In the genomic region with DNA sequence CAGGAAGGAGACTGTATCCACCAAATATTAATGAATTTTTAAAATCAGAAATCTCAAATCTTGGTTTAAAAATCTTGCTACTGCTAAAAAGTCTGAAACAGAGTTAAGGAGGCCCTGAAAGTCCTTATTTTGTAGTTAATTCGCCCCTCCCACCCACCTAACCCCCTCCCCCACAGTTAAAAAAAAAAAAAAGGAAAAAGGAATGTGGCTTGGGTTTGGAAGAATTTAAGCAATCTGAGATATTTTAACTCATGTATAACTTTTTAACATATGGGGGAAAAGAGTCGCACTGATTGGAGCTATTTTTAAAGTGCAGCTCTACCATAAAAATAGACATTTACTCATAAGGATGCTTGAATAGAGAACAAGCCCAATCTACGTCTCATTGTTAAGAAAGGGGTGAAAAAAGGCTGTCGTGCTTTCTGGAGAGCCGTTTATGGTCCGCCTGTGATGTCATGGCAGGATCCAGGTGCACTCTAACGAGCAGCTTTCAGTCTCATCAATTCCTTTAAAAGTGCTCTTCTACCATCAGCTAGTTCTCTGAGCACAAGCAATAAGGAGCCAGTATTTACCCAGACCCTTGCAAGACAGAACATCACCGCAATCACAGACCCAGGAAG, we compare ENCODE assay signal across 23 cellular contexts.
DNase-seq lines count a peak whose midpoint lies in the region; ATAC-seq and TF ChIP-seq lines count a peak whose summit lies in the region.
"Had no signal": no experiment of that assay in that cellular context is flagged by ENCODE, and none has a peak within 500 bp of the region (broad histone marks: within the 10 kb centered on the region; RNA-seq: fewer than 3 reads in every experiment).

No MANE protein-coding gene starts in this region.

- H3K9me3 ChIP-seq in skeletal muscle satellite cell (replicated peaks; ENCODE audit: low read length) (no peaks in the 10 kb centered on the region), uterus (no peaks in the 10 kb centered on the region)
- H3K9me3 ChIP-seq: adrenal gland, BE2C, Caco-2, SK-N-SH, upper lobe of left lung had no signal

- peak overlapping the region; percentile 46 for H3K4me2 ChIP-seq in skeletal muscle satellite cell (ENCODE audit: low read length)
- H3K4me2 ChIP-seq: SK-N-SH had no signal

- CTCF ChIA-PET in activated CD4-positive, alpha-beta T cell treated with anti-CD3 and anti-CD28 coated beads for 36 hours (lab: Charles Lee), result no interaction called here

- no peak for TF ChIP-seq POLR2A in uterus (IDR thresholded peaks at IDR 0.05)

- H3K27me3 Mint-ChIP-seq in activated CD4-positive, alpha-beta T cell treated with anti-CD3 and anti-CD28 coated beads for 36 hours, result no peaks in the 10 kb centered on the region
- H3K27me3 Mint-ChIP-seq: naive B cell had no signal

- H3K27me3 ChIP-seq in skeletal muscle satellite cell (ENCODE audit: control insufficient read depth, insufficient read depth, low read length) (no peaks in the 10 kb centered on the region), uterus (no peaks in the 10 kb centered on the region)
- H3K27me3 ChIP-seq: adrenal gland, BE2C, upper lobe of left lung had no signal

- peak overlapping the region; percentile 41 for H3K4me3 ChIP-seq in skeletal muscle satellite cell (ENCODE audit: low read length)
- no peak overlapping the region for H3K4me3 ChIP-seq in uterus
- H3K4me3 ChIP-seq: adrenal gland, upper lobe of left lung had no signal

- DNase-seq in NCI-H1436 (lab: John Stamatoyannopoulos, UW), result peak; percentile 25
- DNase-seq in NCI-H1436 treated with DMSO at 0.1 percent for 48 hours (lab: John Stamatoyannopoulos, UW), result no peak
- peak; percentile 20 for DNase-seq in astrocyte of the hippocampus (ENCODE audit: low read depth, low spot score)
- DNase-seq in islet precursor cell, result peak; percentile 82
- DNase-seq in activated CD4-positive, alpha-beta T cell treated with anti-CD3 and anti-CD28 coated beads for 36 hours, result no peak
- no peak for DNase-seq in uterus
- DNase-seq: activated CD8-positive, alpha-beta memory T cell treated with anti-CD3 and anti-CD28 coated beads for 24 hours; adrenal gland; BE2C; Caco-2; caudate nucleus; effector CD8-positive, alpha-beta T cell; EL; Karpas-422; naive B cell; NCI-H1105; NCI-H526; SK-N-SH; stimulated activated naive CD8-positive, alpha-beta T cell treated with anti-CD3 and anti-CD28 coated beads, Interleukin-15, amount 100 ng/mL, for 72 hours; upper lobe of left lung had no signal

- intact Hi-C loops in activated CD4-positive, alpha-beta T cell treated with anti-CD3 and anti-CD28 coated beads for 36 hours (cut with DNase I, micrococcal nuclease), result no loop called here
- intact Hi-C loops in uterus (cut with DNase I; ENCODE audit: low total_unique reads), result no loop called here

- no peak overlapping the region for H3K27ac ChIP-seq in uterus
- H3K27ac ChIP-seq: upper lobe of left lung had no signal

- H3K27ac Mint-ChIP-seq in activated CD4-positive, alpha-beta T cell treated with anti-CD3 and anti-CD28 coated beads for 36 hours, result no peak overlapping the region
- H3K27ac Mint-ChIP-seq: naive B cell; stimulated activated naive CD8-positive, alpha-beta T cell treated with anti-CD3 and anti-CD28 coated beads, Interleukin-15, amount 100 ng/mL, for 72 hours had no signal

- no peaks in the 10 kb centered on the region for H3K4me1 Mint-ChIP-seq in activated CD4-positive, alpha-beta T cell treated with anti-CD3 and anti-CD28 coated beads for 36 hours
- H3K4me1 Mint-ChIP-seq: naive B cell; stimulated activated naive CD8-positive, alpha-beta T cell treated with anti-CD3 and anti-CD28 coated beads, Interleukin-15, amount 100 ng/mL, for 72 hours had no signal

- POLR2A ChIA-PET in activated CD4-positive, alpha-beta T cell treated with anti-CD3 and anti-CD28 coated beads for 36 hours (lab: Charles Lee), result no interaction called here

- peak overlapping the region; percentile 29 for H3K9ac ChIP-seq in skeletal muscle satellite cell (ENCODE audit: low read depth, low read length)
- H3K9ac ChIP-seq: SK-N-SH had no signal

- peaks cover 25% of the 10 kb centered on the region for H3K4me1 ChIP-seq in skeletal muscle satellite cell (ENCODE audit: control insufficient read depth, insufficient read depth, low read length)
- no peaks in the 10 kb centered on the region for H3K4me1 ChIP-seq in uterus
- H3K4me1 ChIP-seq: adrenal gland, BE2C, Caco-2, upper lobe of left lung had no signal

- no peak for TF ChIP-seq CTCF in uterus (IDR thresholded peaks at IDR 0.05)

- no peaks in the 10 kb centered on the region for H3K36me3 ChIP-seq in skeletal muscle satellite cell (ENCODE audit: insufficient read depth, low read length)
- no peaks in the 10 kb centered on the region for H3K36me3 ChIP-seq in uterus
- H3K36me3 ChIP-seq: adrenal gland, BE2C, upper lobe of left lung had no signal

- H3K36me3 Mint-ChIP-seq in activated CD4-positive, alpha-beta T cell treated with anti-CD3 and anti-CD28 coated beads for 36 hours (ENCODE audit: low read depth), result no peaks in the 10 kb centered on the region
- H3K36me3 Mint-ChIP-seq: naive B cell had no signal

- no peak for ATAC-seq in activated CD4-positive, alpha-beta T cell treated with anti-CD3 and anti-CD28 coated beads for 36 hours
- ATAC-seq in HG02981 (IDR thresholded peaks at IDR 0.05; ENCODE audit: unreplicated experiment), result no peak
- ATAC-seq: activated CD4-positive, CD25-positive, alpha-beta regulatory T cell treated with anti-CD3 and anti-CD28 coated beads, Interleukin-2, amount 50 U/mL, for 24 hours; stimulated activated naive CD8-positive, alpha-beta T cell treated with anti-CD3 and anti-CD28 coated beads, Interleukin-15, amount 100 ng/mL, for 72 hours had no signal

- H3K4me3 Mint-ChIP-seq in activated CD4-positive, alpha-beta T cell treated with anti-CD3 and anti-CD28 coated beads for 36 hours, result no peak overlapping the region
- H3K4me3 Mint-ChIP-seq: naive B cell; stimulated activated naive CD8-positive, alpha-beta T cell treated with anti-CD3 and anti-CD28 coated beads, Interleukin-15, amount 100 ng/mL, for 72 hours had no signal

- H3K9me3 Mint-ChIP-seq in activated CD4-positive, alpha-beta T cell treated with anti-CD3 and anti-CD28 coated beads for 36 hours (ENCODE audit: low read depth), result no peaks in the 10 kb centered on the region

Comparison
In these comparisons a context has a peak if more than half of its experiments do, and no peak if none do; other contexts are left out.
1. DNase-seq: peak in NCI-H1436 (single experiment), astrocyte of the hippocampus (single experiment) and islet precursor cell (single experiment); none in NCI-H1436 treated with DMSO at 0.1 percent for 48 hours (single experiment), activated CD4-positive, alpha-beta T cell treated with anti-CD3 and anti-CD28 coated beads for 36 hours (single experiment) and uterus (0 of 2).